In genomic region chr1:226764533-226764932, GRCh38 we compare ENCODE assay signal across 1 cellular context.
TF ChIP-seq lines count a peak whose summit lies in the region.

No MANE protein-coding gene starts in this region.

TF ChIP-seq in GM12878, 131 proteins besides CTCF, POLR2A, EP300 and RAD21 (continued from another document):
- peak; percentile 12; the same call in 1 of the 2 replicates for TF ChIP-seq PKNOX1 (IDR thresholded peaks at IDR 0.05)
- TF ChIP-seq TCF3 (IDR thresholded peaks at IDR 0.05; ENCODE audit: borderline replicate concordance, insufficient read depth, low read depth, low read length): peak; percentile 94
- no peak for TF ChIP-seq EZH2 (IDR thresholded peaks at IDR 0.05; ENCODE audit: borderline replicate concordance, control insufficient read depth, low read depth, low read length)
- peak; percentile 76; the same call in 1 of the 2 replicates for TF ChIP-seq CBFB (IDR thresholded peaks at IDR 0.05; ENCODE audit: low read depth)
- no peak for TF ChIP-seq CREB1 (IDR thresholded peaks at IDR 0.05; ENCODE audit: low read depth)
- peak; percentile 95 for TF ChIP-seq RUNX3 (IDR thresholded peaks at IDR 0.05; ENCODE audit: low read length)
- no peak for TF ChIP-seq PBX3 (IDR thresholded peaks at IDR 0.05; ENCODE audit: insufficient replicate concordance, low read depth, low read length)
- TF ChIP-seq DPF2 (IDR thresholded peaks at IDR 0.05): no peak
- no peak for TF ChIP-seq NKRF (conservative IDR thresholded peaks at IDR 0.05)
- TF ChIP-seq FOXM1 (IDR thresholded peaks at IDR 0.05; ENCODE audit: low read depth, low read length): 0 out of 2 replicates have a peak, but pooled peaks have one; percentile 28
